In genomic region chr13:20270163-20270865, GRCh38 we compare ENCODE assay signal across 21 cellular contexts. TPM values are rescaled to one million over a fixed set of nuclear protein-coding genes. Genes with fewer than 3 reads are reported as not detected.
DNase-seq lines count a peak whose midpoint lies in the region; TF ChIP-seq lines count a peak whose summit lies in the region.
"Had no signal": no experiment of that assay in that cellular context is flagged by ENCODE, and none has a peak within 500 bp of the region (broad histone marks: within the 10 kb centered on the region; RNA-seq: fewer than 3 reads in every experiment).

No MANE protein-coding gene starts in this region.

- POLR2A ChIA-PET in RWPE1 (lab: Yijun Ruan, JAX; ENCODE audit: low non-redundant PET), result no interaction called here

- peak overlapping the region; percentile 19; the same call in 1 of the 2 replicates for H3K27ac ChIP-seq in RWPE1
- H3K27ac ChIP-seq: BLaER1 treated with 17β-estradiol and CSF1 and Interleukin-3, amounts not matched to agents 10 nM and 100 nM; neutrophil; PC-9; SJCRH30 had no signal

- TF ChIP-seq CTCF in RWPE1 (conservative IDR thresholded peaks at IDR 0.05; ENCODE audit: low read depth) (no peak), fibroblast of pulmonary artery (IDR thresholded peaks at IDR 0.05; ENCODE audit: low read length, missing control alignments) (no peak)

- CTCF ChIA-PET in RWPE1 (lab: Yijun Ruan, JAX), result interaction anchor here (0.5 to 0.9 kb wide), 2 partner anchors 19 to 73 kb away, joined by 3 read pairs; no protein-coding TSS in a partner anchor

- DNase-seq in NCI-H1092 treated with DMSO at 0.1 percent for 48 hours (lab: John Stamatoyannopoulos, UW) (peak; percentile 14), NCI-H1092 (lab: John Stamatoyannopoulos, UW) (no peak), RWPE1 (ENCODE audit: low spot score) (no peak), fibroblast of pulmonary artery (ENCODE audit: low read depth) (peak; percentile 10), renal cortical epithelial cell (ENCODE audit: low read depth) (peak; percentile 50), AML-193 (lab: John Stamatoyannopoulos, UW) (no peak), SIG-M5 (lab: John Stamatoyannopoulos, UW) (no peak)
- no peak for DNase-seq in stimulated activated naive CD4-positive, alpha-beta T cell treated with Interleukin-2 at 50 U/mL for 16 hours (lab: John Stamatoyannopoulos, UW)
- DNase-seq: activated CD4-positive, alpha-beta T cell treated with anti-CD3 and anti-CD28 coated beads, Interleukin-2, amount 50 U/mL, for 4 hours; activated naive CD4-positive, alpha-beta T cell; Calu3; effector memory CD4-positive, alpha-beta T cell; head of caudate nucleus; Karpas-422; NCI-H2171; PC-9; T-helper 17 cell had no signal

- no peak overlapping the region for H3K4me3 ChIP-seq in fibroblast of pulmonary artery (replicated peaks; ENCODE audit: low read depth, low read length)
- H3K4me3 ChIP-seq: BLaER1 treated with 17β-estradiol and CSF1 and Interleukin-3, amounts not matched to agents 10 nM and 100 nM; PC-9; SJCRH30 had no signal

RNA-seq across cellular contexts. Expression of gene GJB6, which starts 38.2 kb away (rescaled TPM):
- not detected in 2 replicates for total RNA-seq in renal cortical epithelial cell
- total RNA-seq: PC-9, SJCRH30, WTC11 had no signal

Comparison
In these comparisons a context has a peak if more than half of its experiments do, and no peak if none do; other contexts are left out.
1. DNase-seq: peak in NCI-H1092 treated with DMSO at 0.1 percent for 48 hours (single experiment), fibroblast of pulmonary artery (single experiment) and renal cortical epithelial cell (single experiment); none in NCI-H1092 (single experiment), RWPE1 (single experiment), AML-193 (0 of 2), SIG-M5 (single experiment) and stimulated activated naive CD4-positive, alpha-beta T cell treated with Interleukin-2 at 50 U/mL for 16 hours (single experiment).